8 cellular contexts compared by ENCODE assay signal in genomic region chr9:136721339-136722092, GRCh38. TPM values are rescaled to one million over a fixed set of nuclear protein-coding genes. Genes with fewer than 3 reads are reported as not detected.
DNase-seq lines count a peak whose midpoint lies in the region; ATAC-seq and TF ChIP-seq lines count a peak whose summit lies in the region.
"Had no signal": no experiment of that assay in that cellular context is flagged by ENCODE, and none has a peak within 500 bp of the region (broad histone marks: within the 10 kb centered on the region; RNA-seq: fewer than 3 reads in every experiment).

No MANE protein-coding gene starts in this region.

- no peak for TF ChIP-seq CTCF in brain (conservative IDR thresholded peaks at IDR 0.05)
- no peak for TF ChIP-seq CTCF in osteocyte (IDR thresholded peaks at IDR 0.05)

- H3K4me1 Mint-ChIP-seq in brain (peaks cover 42% of the 10 kb centered on the region), osteocyte (ENCODE audit: unreplicated experiment) (peaks cover 29% of the 10 kb centered on the region)

- H3K27me3 Mint-ChIP-seq in brain (peaks cover 3% of the 10 kb centered on the region), osteocyte (ENCODE audit: unreplicated experiment) (no peaks in the 10 kb centered on the region)
- H3K27me3 Mint-ChIP-seq: activated naive CD4-positive, alpha-beta T cell treated with anti-CD3 and anti-CD28 coated beads, Interleukin-2, amount 50 U/mL, for 24 hours had no signal

- DNase-seq in NCI-H510A treated with DMSO at 0.1 percent for 48 hours (lab: John Stamatoyannopoulos, UW) (peak; percentile 17), NCI-H510A (lab: John Stamatoyannopoulos, UW) (no peak), osteocyte (ENCODE audit: extremely low spot score, unreplicated experiment) (no peak)

- peaks cover 31% of the 10 kb centered on the region for H3K36me3 Mint-ChIP-seq in brain
- H3K36me3 Mint-ChIP-seq in osteocyte (ENCODE audit: unreplicated experiment), result peaks cover 15% of the 10 kb centered on the region

- H3K4me3 Mint-ChIP-seq in brain (peak overlapping the region in 4 of 5 experiments; percentile 23 to 71 (median 40)), osteocyte (ENCODE audit: unreplicated experiment) (no peak overlapping the region)
- H3K4me3 Mint-ChIP-seq: activated naive CD4-positive, alpha-beta T cell treated with anti-CD3 and anti-CD28 coated beads, Interleukin-2, amount 50 U/mL, for 24 hours had no signal

- ATAC-seq in HG02642 (IDR thresholded peaks at IDR 0.05; ENCODE audit: poor library complexity, unreplicated experiment) (no peak), HG03521 (IDR thresholded peaks at IDR 0.05; ENCODE audit: unreplicated experiment) (no peak)

- H3K27ac Mint-ChIP-seq in brain, result peak overlapping the region; percentile 10 to 98 (median 70)
- H3K27ac Mint-ChIP-seq in osteocyte (ENCODE audit: unreplicated experiment), result peak overlapping the region; percentile 6
- H3K27ac Mint-ChIP-seq: activated naive CD4-positive, alpha-beta T cell treated with anti-CD3 and anti-CD28 coated beads, Interleukin-2, amount 50 U/mL, for 24 hours had no signal

- H3K9me3 Mint-ChIP-seq in brain (no peaks in the 10 kb centered on the region), osteocyte (ENCODE audit: unreplicated experiment) (no peaks in the 10 kb centered on the region)
- H3K9me3 Mint-ChIP-seq: activated naive CD4-positive, alpha-beta T cell treated with anti-CD3 and anti-CD28 coated beads, Interleukin-2, amount 50 U/mL, for 24 hours had no signal

RNA-seq across cellular contexts. Expression of gene DIPK1B, which starts 9.1 kb away (rescaled TPM):
- 35.5 TPM for polyA plus RNA-seq in brain (ENCODE audit: insufficient read depth, low read depth, low replicate concordance)
- 11.4 and 11.5 TPM in 2 replicates for total RNA-seq in osteocyte

RNA-seq across cellular contexts. Expression of gene LCN10, which starts 21.2 kb away (rescaled TPM):
- polyA plus RNA-seq in brain (ENCODE audit: insufficient read depth, low read depth, low replicate concordance), result 3.5 TPM
- not detected in 2 replicates for total RNA-seq in osteocyte
- polyA plus RNA-seq: BJ had no signal

RNA-seq across cellular contexts. Expression of gene LCN6, which starts 26.8 kb away (rescaled TPM):
- polyA plus RNA-seq in brain (ENCODE audit: insufficient read depth, low read depth, low replicate concordance), result not detected
- not detected in 2 replicates for total RNA-seq in osteocyte
- polyA plus RNA-seq: BJ had no signal

RNA-seq across cellular contexts. Expression of gene AGPAT2, which starts 34.3 kb away (rescaled TPM):
- 42.6 TPM for polyA plus RNA-seq in brain (ENCODE audit: insufficient read depth, low read depth, low replicate concordance)
- total RNA-seq in osteocyte, result 34.4 and 36.4 TPM in 2 replicates

RNA-seq across cellular contexts. Expression of gene LCN8, which starts 36.5 kb away (rescaled TPM):
- polyA plus RNA-seq in brain (ENCODE audit: insufficient read depth, low read depth, low replicate concordance), result 0.34 TPM
- not detected in 2 replicates for total RNA-seq in osteocyte
- polyA plus RNA-seq: BJ had no signal
